In genomic region chr1:81811757-81812371, GRCh38 we compare ENCODE assay signal across 15 cellular contexts. TPM values are rescaled to one million over a fixed set of nuclear protein-coding genes. Genes with fewer than 3 reads are reported as not detected.
DNase-seq lines count a peak whose midpoint lies in the region; ATAC-seq, FAIRE-seq and TF ChIP-seq lines count a peak whose summit lies in the region.
"Had no signal": no experiment of that assay in that cellular context is flagged by ENCODE, and none has a peak within 500 bp of the region (broad histone marks: within the 10 kb centered on the region; RNA-seq: fewer than 3 reads in every experiment).

No MANE protein-coding gene starts in this region.

- H2AFZ ChIP-seq in ACC112 (ENCODE audit: low read length, unreplicated experiment): peak overlapping the region; percentile 88
- no peak overlapping the region for H2AFZ ChIP-seq in astrocyte (ENCODE audit: low read depth, low read length)

- no peak for TF ChIP-seq POLR2A in H54 (IDR thresholded peaks at IDR 0.05; ENCODE audit: low read depth, low read length)

- no peaks in the 10 kb centered on the region for H3K27me3 Mint-ChIP-seq in astrocyte (ENCODE audit: low read depth, unreplicated experiment)
- peaks cover 4% of the 10 kb centered on the region for H3K27me3 Mint-ChIP-seq in activated CD4-positive, alpha-beta T cell treated with anti-CD3 and anti-CD28 coated beads, Interleukin-2, amount 10 ng/mL, durations not matched to agents 24 days and 14 days
- H3K27me3 Mint-ChIP-seq: natural killer cell treated with Interleukin-12 subunit alpha and Interleukin-12 subunit beta and Interleukin-15 and Interleukin-18, amount 100 ng/mL, for 72 hours; stimulated activated naive CD8-positive, alpha-beta T cell treated with anti-CD3 and anti-CD28 coated beads, Interleukin-15, amount 100 ng/mL, for 72 hours had no signal

- no peaks in the 10 kb centered on the region for H3K36me3 ChIP-seq in ACC112 (ENCODE audit: insufficient read depth, low read length)
- no peaks in the 10 kb centered on the region for H3K36me3 ChIP-seq in astrocyte (ENCODE audit: insufficient read depth, low read length)
- no peaks in the 10 kb centered on the region for H3K36me3 ChIP-seq in kidney (ENCODE audit: control insufficient read depth in 1 of 2, insufficient read depth in 2 of 2, low read length in 2 of 2)

- no peaks in the 10 kb centered on the region for H4K20me1 ChIP-seq in astrocyte (ENCODE audit: insufficient read depth, low read length)

- intact Hi-C loops in kidney (cut with DNase I): no loop called here
- intact Hi-C loops in activated CD4-positive, alpha-beta T cell treated with anti-CD3 and anti-CD28 coated beads, Interleukin-2, amount 10 ng/mL, durations not matched to agents 24 days and 14 days (cut with micrococcal nuclease): no loop called here

- TF ChIP-seq CTCF in astrocyte (IDR thresholded peaks at IDR 0.05; ENCODE audit: insufficient read depth, low read depth, low read length) (peak; percentile 21), kidney (IDR thresholded peaks at IDR 0.05; ENCODE audit: borderline replicate concordance, extremely low read depth, insufficient read depth) (peak; percentile 28)

- no peak overlapping the region for H3K9ac ChIP-seq in astrocyte (ENCODE audit: low read length)
- H3K9ac ChIP-seq in kidney (ENCODE audit: low read length in 2 of 2): no peak overlapping the region

- H3K36me3 Mint-ChIP-seq in astrocyte (ENCODE audit: low read depth, unreplicated experiment): no peaks in the 10 kb centered on the region
- H3K36me3 Mint-ChIP-seq in activated CD4-positive, alpha-beta T cell treated with anti-CD3 and anti-CD28 coated beads, Interleukin-2, amount 10 ng/mL, durations not matched to agents 24 days and 14 days (ENCODE audit: low read depth): no peaks in the 10 kb centered on the region
- H3K36me3 Mint-ChIP-seq: natural killer cell treated with Interleukin-12 subunit alpha and Interleukin-12 subunit beta and Interleukin-15 and Interleukin-18, amount 100 ng/mL, for 72 hours had no signal

- peaks cover 71% of the 10 kb centered on the region for H3K79me2 ChIP-seq in ACC112 (ENCODE audit: control insufficient read depth, insufficient read depth, low read length, unreplicated experiment)
- H3K79me2 ChIP-seq in astrocyte (ENCODE audit: insufficient read depth, low read length): peaks cover under 1% of the 10 kb centered on the region

- H3K27ac ChIP-seq in ACC112 (ENCODE audit: low read depth, low read length) (peak overlapping the region; percentile 51), astrocyte (ENCODE audit: low read depth, low read length) (no peak overlapping the region), kidney (ENCODE audit: low read depth in 2 of 2, low read length in 2 of 2) (no peak overlapping the region)

- H3K4me3 Mint-ChIP-seq in astrocyte (ENCODE audit: unreplicated experiment): no peak overlapping the region
- H3K4me3 Mint-ChIP-seq in activated CD4-positive, alpha-beta T cell treated with anti-CD3 and anti-CD28 coated beads, Interleukin-2, amount 10 ng/mL, durations not matched to agents 24 days and 14 days: no peak overlapping the region
- H3K4me3 Mint-ChIP-seq: natural killer cell treated with Interleukin-12 subunit alpha and Interleukin-12 subunit beta and Interleukin-15 and Interleukin-18, amount 100 ng/mL, for 72 hours; stimulated activated naive CD8-positive, alpha-beta T cell treated with anti-CD3 and anti-CD28 coated beads, Interleukin-15, amount 100 ng/mL, for 72 hours had no signal

- H3K4me3 ChIP-seq in ACC112 (ENCODE audit: low read depth, low read length) (peak overlapping the region; percentile 47), astrocyte (ENCODE audit: insufficient read depth, low read depth, low read length) (no peak overlapping the region), kidney (ENCODE audit: low read length in 2 of 2) (peak overlapping the region in 1 of 2 donors; percentile 7)

- no peak overlapping the region for H3K4me2 ChIP-seq in astrocyte (ENCODE audit: low read length)

- H3K9me3 Mint-ChIP-seq in astrocyte (ENCODE audit: unreplicated experiment): no peaks in the 10 kb centered on the region
- no peaks in the 10 kb centered on the region for H3K9me3 Mint-ChIP-seq in activated CD4-positive, alpha-beta T cell treated with anti-CD3 and anti-CD28 coated beads, Interleukin-2, amount 10 ng/mL, durations not matched to agents 24 days and 14 days
- H3K9me3 Mint-ChIP-seq: natural killer cell treated with Interleukin-12 subunit alpha and Interleukin-12 subunit beta and Interleukin-15 and Interleukin-18, amount 100 ng/mL, for 72 hours; stimulated activated naive CD8-positive, alpha-beta T cell treated with anti-CD3 and anti-CD28 coated beads, Interleukin-15, amount 100 ng/mL, for 72 hours had no signal

- H3K4me1 Mint-ChIP-seq in astrocyte (ENCODE audit: low read depth, unreplicated experiment): peaks cover 36% of the 10 kb centered on the region
- no peaks in the 10 kb centered on the region for H3K4me1 Mint-ChIP-seq in activated CD4-positive, alpha-beta T cell treated with anti-CD3 and anti-CD28 coated beads, Interleukin-2, amount 10 ng/mL, durations not matched to agents 24 days and 14 days
- H3K4me1 Mint-ChIP-seq: stimulated activated naive CD8-positive, alpha-beta T cell treated with anti-CD3 and anti-CD28 coated beads, Interleukin-15, amount 100 ng/mL, for 72 hours had no signal

- no peak for ATAC-seq in HG02870 (IDR thresholded peaks at IDR 0.05; ENCODE audit: unreplicated experiment)
- ATAC-seq: natural killer cell treated with Interleukin-12 subunit alpha and Interleukin-12 subunit beta and Interleukin-15 and Interleukin-18, amount 100 ng/mL, for 72 hours; stimulated activated naive CD8-positive, alpha-beta T cell treated with anti-CD3 and anti-CD28 coated beads, Interleukin-15, amount 100 ng/mL, for 72 hours had no signal

- DNase-seq in H54 (ENCODE audit: insufficient read length, low spot score): no peak
- DNase-seq in astrocyte (ENCODE audit: low read depth): peak; percentile 2
- DNase-seq in kidney: no peak
- no peak for DNase-seq in NCI-H526 treated with DMSO at 0.1 percent for 48 hours (lab: John Stamatoyannopoulos, UW)
- DNase-seq in activated CD4-positive, alpha-beta T cell treated with anti-CD3 and anti-CD28 coated beads, Interleukin-2, amount 10 ng/mL, durations not matched to agents 24 days and 14 days: no peak
- no peak for DNase-seq in NCI-H510A treated with DMSO at 0.1 percent for 48 hours (lab: John Stamatoyannopoulos, UW)
- DNase-seq: activated CD4-positive, alpha-beta T cell treated with anti-CD3 and anti-CD28 coated beads for 4 hours; activated gamma-delta T cell treated with Interleukin-2 at 50 U/mL for 16 hours; NCI-H2029; SIG-M5; stimulated activated CD4-positive, alpha-beta T cell treated with anti-CD3 and anti-CD28 coated beads, Interleukin-2, amount 100 ng/mL, for 24 hours; stimulated activated naive CD8-positive, alpha-beta T cell treated with anti-CD3 and anti-CD28 coated beads, Interleukin-15, amount 100 ng/mL, for 72 hours had no signal

- peak; percentile 6 for FAIRE-seq in H54 (lab: Jason Lieb, UNC)
- no peak for FAIRE-seq in astrocyte (lab: Jason Lieb, UNC)
- no peak for FAIRE-seq in kidney (lab: Jason Lieb, UNC)

- H3K4me1 ChIP-seq in ACC112 (ENCODE audit: control insufficient read depth, insufficient read depth, low read length, unreplicated experiment): peaks cover 39% of the 10 kb centered on the region
- H3K4me1 ChIP-seq in astrocyte (ENCODE audit: insufficient read depth, low read length): no peaks in the 10 kb centered on the region
- peaks cover 0 to 15% of the 10 kb centered on the region in 2 donors for H3K4me1 ChIP-seq in kidney (ENCODE audit: control insufficient read depth in 1 of 2, insufficient read depth in 1 of 2, low read depth in 1 of 2, low read length in 2 of 2)

- H3K9me3 ChIP-seq in astrocyte (ENCODE audit: insufficient read depth, low read depth, low read length) (no peaks in the 10 kb centered on the region), kidney (ENCODE audit: control insufficient read depth in 1 of 2, low read length in 2 of 2) (no peaks in the 10 kb centered on the region)

- H3K27me3 ChIP-seq in ACC112 (ENCODE audit: insufficient read depth, low read length): no peaks in the 10 kb centered on the region
- no peaks in the 10 kb centered on the region for H3K27me3 ChIP-seq in astrocyte (ENCODE audit: insufficient read depth, low read length)

- H3K27ac Mint-ChIP-seq in astrocyte (ENCODE audit: unreplicated experiment): peak overlapping the region; percentile 75
- no peak overlapping the region for H3K27ac Mint-ChIP-seq in activated CD4-positive, alpha-beta T cell treated with anti-CD3 and anti-CD28 coated beads, Interleukin-2, amount 10 ng/mL, durations not matched to agents 24 days and 14 days
- H3K27ac Mint-ChIP-seq: natural killer cell treated with Interleukin-12 subunit alpha and Interleukin-12 subunit beta and Interleukin-15 and Interleukin-18, amount 100 ng/mL, for 72 hours; stimulated activated naive CD8-positive, alpha-beta T cell treated with anti-CD3 and anti-CD28 coated beads, Interleukin-15, amount 100 ng/mL, for 72 hours had no signal

RNA-seq across cellular contexts. Expression of gene ADGRL2, which starts 11.1 kb away (rescaled TPM):
- total RNA-seq in astrocyte: 103 and 126 TPM in 2 replicates
- total RNA-seq in kidney: 71.2 TPM
- polyA plus RNA-seq in kidney (ENCODE audit: insufficient read depth, low read depth, low replicate concordance): 27.2 TPM
- total RNA-seq in activated CD4-positive, alpha-beta T cell treated with anti-CD3 and anti-CD28 coated beads, Interleukin-2, amount 10 ng/mL, durations not matched to agents 24 days and 14 days: 0.05 and 0.17 TPM in 2 replicates

Comparison
In these comparisons a context has a peak if more than half of its experiments do, and no peak if none do; other contexts are left out.
1. RNA of gene ADGRL2, which starts 11.1 kb away (total RNA-seq): 103 to 126 TPM in astrocyte and 71.2 TPM in kidney (single experiment); 0.05 to 0.17 TPM in activated CD4-positive, alpha-beta T cell treated with anti-CD3 and anti-CD28 coated beads, Interleukin-2, amount 10 ng/mL, durations not matched to agents 24 days and 14 days; every median in the first group is over 10 times any median in the second.